16 cellular contexts compared by ENCODE assay signal in the genomic region with DNA sequence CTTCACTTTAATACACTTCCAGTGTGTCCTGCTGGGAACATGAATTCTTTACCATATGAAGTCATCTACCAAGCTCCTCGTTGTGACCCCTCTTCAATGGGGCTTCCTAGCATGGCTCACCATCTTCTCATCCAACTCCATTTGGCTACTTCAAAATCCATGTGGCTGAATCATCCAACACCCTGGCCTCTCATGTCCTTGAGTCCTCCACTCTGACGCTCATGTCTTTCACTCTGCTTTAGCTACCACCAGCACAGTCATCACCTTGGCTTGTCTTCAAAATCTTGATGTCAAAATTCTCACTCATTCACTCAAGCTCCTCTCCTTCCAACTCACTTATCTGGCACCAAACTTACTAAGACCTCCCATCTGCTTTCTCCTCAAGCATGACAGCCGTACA. TPM values are rescaled to one million over a fixed set of nuclear protein-coding genes. Genes with fewer than 3 reads are reported as not detected.
DNase-seq lines count a peak whose midpoint lies in the region; ATAC-seq and TF ChIP-seq lines count a peak whose summit lies in the region.
"Had no signal": no experiment of that assay in that cellular context is flagged by ENCODE, and none has a peak within 500 bp of the region (broad histone marks: within the 10 kb centered on the region; RNA-seq: fewer than 3 reads in every experiment).

No MANE protein-coding gene starts in this region.

- no peak for TF ChIP-seq CTCF in epithelial cell of esophagus (IDR thresholded peaks at IDR 0.05; ENCODE audit: insufficient read depth, low read depth, low read length, missing control alignments)

- no peak for ATAC-seq in HG03354 (IDR thresholded peaks at IDR 0.05; ENCODE audit: poor library complexity, severe bottlenecking, unreplicated experiment)
- ATAC-seq: activated CD4-positive, CD25-positive, alpha-beta regulatory T cell treated with anti-CD3 and anti-CD28 coated beads, Interleukin-2, amount 50 U/mL, for 24 hours; activated T-cell treated with anti-CD3 and anti-CD28 coated beads, Interleukin-2, amount 50 U/mL, for 72 hours; HCT116 had no signal

- H3K4me3 ChIP-seq in epithelial cell of esophagus (ENCODE audit: low read length): no peak overlapping the region

- DNase-seq in EL (peak; percentile 100), RPMI7951 (ENCODE audit: low read depth) (peak; percentile 85), epithelial cell of esophagus (ENCODE audit: low read depth) (peak; percentile 86), renal cortical epithelial cell (ENCODE audit: low read depth) (peak; percentile 49), ecto neural progenitor cell (ENCODE audit: low spot score) (no peak), SW480 (ENCODE audit: low spot score) (no peak)
- DNase-seq in stimulated activated CD4-positive, alpha-beta T cell treated with anti-CD3 and anti-CD28 coated beads, Interleukin-4, amount 100 ng/mL, for 1 hour: no peak
- DNase-seq: activated T-cell treated with anti-CD3 and anti-CD28 coated beads, Interleukin-2, amount 50 U/mL, for 72 hours; Calu3; KBM-7; NCI-H187; NCI-H82; substantia nigra had no signal

RNA-seq across cellular contexts. Expression of gene AMFR, which starts 35.8 kb away (rescaled TPM):
- 100.0 and 105 TPM in 2 replicates for total RNA-seq in RPMI7951 (2014; rRNA removed; shearing (Covaris generic))
- total RNA-seq in renal cortical epithelial cell: 289 and 415 TPM in 2 replicates

Comparison
In these comparisons a context has a peak if more than half of its experiments do, and no peak if none do; other contexts are left out.
1. DNase-seq: peak in EL (single experiment), RPMI7951 (single experiment), epithelial cell of esophagus (single experiment) and renal cortical epithelial cell (single experiment); none in ecto neural progenitor cell (single experiment), SW480 (single experiment) and stimulated activated CD4-positive, alpha-beta T cell treated with anti-CD3 and anti-CD28 coated beads, Interleukin-4, amount 100 ng/mL, for 1 hour (single experiment).